28 cellular contexts compared by ENCODE assay signal in the genomic region with DNA sequence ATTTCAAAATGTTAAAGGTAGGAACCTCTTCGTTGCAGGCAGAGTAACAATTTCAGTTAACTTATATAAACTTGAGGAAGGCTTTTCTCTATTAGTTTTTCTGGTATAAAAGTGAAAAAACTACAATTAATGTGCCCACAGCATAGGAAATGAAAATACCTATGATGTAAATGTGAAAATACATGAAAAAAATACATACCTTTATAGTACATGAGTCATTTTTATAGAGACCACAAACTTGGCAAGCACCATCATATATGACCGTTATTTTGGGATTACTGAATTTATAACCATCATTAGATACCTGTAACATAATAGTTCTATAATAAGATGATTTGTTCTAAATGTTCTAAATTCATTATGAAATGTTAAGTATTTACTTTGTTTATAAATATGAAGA. TPM values are rescaled to one million over a fixed set of nuclear protein-coding genes. Genes with fewer than 3 reads are reported as not detected.
"Had no signal": no experiment of that assay in that cellular context is flagged by ENCODE, and none has a peak within 500 bp of the region (broad histone marks: within the 10 kb centered on the region; RNA-seq: fewer than 3 reads in every experiment).

No MANE protein-coding gene starts in this region.

- H3K9me3 ChIP-seq: ascending aorta, colonic mucosa, SJCRH30 had no signal

- H3K27ac Mint-ChIP-seq: activated CD4-positive, alpha-beta T cell treated with anti-CD3 and anti-CD28 coated beads, Interleukin-2, amount 10 ng/mL, durations not matched to agents 24 days and 14 days; activated CD8-positive, alpha-beta T cell treated with anti-CD3 and anti-CD28 coated beads, Interleukin-2, amount 10 ng/mL, durations not matched to agents 7 days and 5 days; activated naive CD4-positive, alpha-beta T cell treated with anti-CD3 and anti-CD28 coated beads, Interleukin-2, amount 50 U/mL, for 24 hours; activated naive CD8-positive, alpha-beta T cell treated with anti-CD3 and anti-CD28 coated beads, Interleukin-2, amount 10 ng/mL, durations not matched to agents 7 days and 5 days; activated T-cell treated with anti-CD3 and anti-CD28 coated beads, Interleukin-2, amount 50 U/mL, for 24 hours; activated T-helper 2 cell treated with anti-CD3 and anti-CD28 coated beads, Interferon-gamma antibody, Interleukin-2, Interleukin-4, amounts not matched to agents 10 μg/mL and 5 μg/mL and 100 μg/mL, durations not matched to agents 14 hours and 24 hours and 36 hours; T-helper 1 cell treated with Interleukin-12 subunit alpha and Interleukin-12 subunit beta and Interleukin-4 antibody, amounts not matched to agents 30 μg/mL and 1 μg/mL, for 36 hours; T-helper 2 cell treated with Interferon-gamma antibody and Interleukin-4, amounts not matched to agents 5 μg/mL and 100 μg/mL, for 36 hours had no signal

- H3K36me3 Mint-ChIP-seq: activated naive CD4-positive, alpha-beta T cell treated with anti-CD3 and anti-CD28 coated beads, Interleukin-2, amount 50 U/mL, for 24 hours; activated naive CD8-positive, alpha-beta T cell treated with anti-CD3 and anti-CD28 coated beads, Interleukin-2, amount 10 ng/mL, durations not matched to agents 7 days and 5 days had no signal

- H3K27ac ChIP-seq: ascending aorta, colonic mucosa, KMS-11, PC-9, RWPE1, SJCRH30, SK-N-MC had no signal

- H3K4me3 ChIP-seq: ascending aorta, colonic mucosa, PC-9, SJCRH30, SK-N-MC had no signal

- H3K4me3 Mint-ChIP-seq: activated CD4-positive, alpha-beta T cell treated with anti-CD3 and anti-CD28 coated beads, Interleukin-2, amount 10 ng/mL, durations not matched to agents 24 days and 14 days; activated CD8-positive, alpha-beta T cell treated with anti-CD3 and anti-CD28 coated beads, Interleukin-2, amount 10 ng/mL, durations not matched to agents 7 days and 5 days; activated naive CD4-positive, alpha-beta T cell treated with anti-CD3 and anti-CD28 coated beads, Interleukin-2, amount 50 U/mL, for 24 hours; activated naive CD8-positive, alpha-beta T cell treated with anti-CD3 and anti-CD28 coated beads, Interleukin-2, amount 10 ng/mL, durations not matched to agents 7 days and 5 days; activated T-cell treated with anti-CD3 and anti-CD28 coated beads, Interleukin-2, amount 50 U/mL, for 24 hours; T-helper 1 cell treated with Interleukin-12 subunit alpha and Interleukin-12 subunit beta and Interleukin-4 antibody, amounts not matched to agents 30 μg/mL and 1 μg/mL, for 36 hours; T-helper 2 cell treated with Interferon-gamma antibody and Interleukin-4, amounts not matched to agents 5 μg/mL and 100 μg/mL, for 36 hours had no signal

- H3K27me3 Mint-ChIP-seq: activated CD4-positive, alpha-beta T cell treated with anti-CD3 and anti-CD28 coated beads, Interleukin-2, amount 10 ng/mL, durations not matched to agents 24 days and 14 days; activated naive CD4-positive, alpha-beta T cell treated with anti-CD3 and anti-CD28 coated beads, Interleukin-2, amount 50 U/mL, for 24 hours; activated naive CD8-positive, alpha-beta T cell treated with anti-CD3 and anti-CD28 coated beads, Interleukin-2, amount 10 ng/mL, durations not matched to agents 7 days and 5 days had no signal

- H3K27me3 ChIP-seq: ascending aorta, colonic mucosa had no signal

- H3K4me1 ChIP-seq: ascending aorta, colonic mucosa, SJCRH30 had no signal

- ATAC-seq: activated CD8-positive, alpha-beta T cell treated with anti-CD3 and anti-CD28 coated beads, Interleukin-2, amount 10 ng/mL, durations not matched to agents 7 days and 5 days had no signal

- H3K36me3 ChIP-seq: ascending aorta, colonic mucosa, SJCRH30 had no signal

- DNase-seq: activated CD4-positive, alpha-beta T cell treated with anti-CD3 and anti-CD28 coated beads, Interleukin-2, amount 10 ng/mL, durations not matched to agents 24 days and 14 days; activated CD4-positive, alpha-beta T cell treated with anti-CD3 and anti-CD28 coated beads, Interleukin-2, amount 50 U/mL, for 4 hours; activated CD8-positive, alpha-beta T cell treated with anti-CD3 and anti-CD28 coated beads, Interleukin-2, amount 10 ng/mL, durations not matched to agents 7 days and 5 days; activated gamma-delta T cell; activated naive CD4-positive, alpha-beta T cell treated with Interleukin-2 at 50 U/mL for 16 hours; activated naive CD8-positive, alpha-beta T cell treated with anti-CD3 and anti-CD28 coated beads, Interleukin-2, amount 10 ng/mL, durations not matched to agents 7 days and 5 days; activated T-cell treated with anti-CD3 and anti-CD28 coated beads, Interleukin-2, amount 50 U/mL, for 24 hours; amygdala; central memory CD4-positive, alpha-beta T cell; colonic mucosa; NCI-H1105; NCI-H1417 treated with DMSO at 0.1 percent for 48 hours; NCI-H187 treated with DMSO at 0.1 percent for 48 hours; NCI-H2081; NCI-H345; NCI-H524 treated with DMSO at 0.1 percent for 48 hours; PC-9; SHP77; SJCRH30 had no signal

- H3K9me3 Mint-ChIP-seq: activated CD4-positive, alpha-beta T cell treated with anti-CD3 and anti-CD28 coated beads, Interleukin-2, amount 10 ng/mL, durations not matched to agents 24 days and 14 days; activated naive CD4-positive, alpha-beta T cell treated with anti-CD3 and anti-CD28 coated beads, Interleukin-2, amount 50 U/mL, for 24 hours; activated naive CD8-positive, alpha-beta T cell treated with anti-CD3 and anti-CD28 coated beads, Interleukin-2, amount 10 ng/mL, durations not matched to agents 7 days and 5 days; activated T-cell treated with anti-CD3 and anti-CD28 coated beads, Interleukin-2, amount 50 U/mL, for 24 hours; activated T-helper 2 cell treated with anti-CD3 and anti-CD28 coated beads, Interferon-gamma antibody, Interleukin-2, Interleukin-4, amounts not matched to agents 10 μg/mL and 5 μg/mL and 100 μg/mL, durations not matched to agents 14 hours and 24 hours and 36 hours; T-helper 1 cell treated with Interleukin-12 subunit alpha and Interleukin-12 subunit beta and Interleukin-4 antibody, amounts not matched to agents 30 μg/mL and 1 μg/mL, for 36 hours; T-helper 2 cell treated with Interferon-gamma antibody and Interleukin-4, amounts not matched to agents 5 μg/mL and 100 μg/mL, for 36 hours had no signal

- H3K4me1 Mint-ChIP-seq: activated CD4-positive, alpha-beta T cell treated with anti-CD3 and anti-CD28 coated beads, Interleukin-2, amount 10 ng/mL, durations not matched to agents 24 days and 14 days; activated naive CD4-positive, alpha-beta T cell treated with anti-CD3 and anti-CD28 coated beads, Interleukin-2, amount 50 U/mL, for 24 hours; activated naive CD8-positive, alpha-beta T cell treated with anti-CD3 and anti-CD28 coated beads, Interleukin-2, amount 10 ng/mL, durations not matched to agents 7 days and 5 days had no signal

RNA-seq across cellular contexts. Expression of a gene that starts 42.7 kb away (rescaled TPM):
- total RNA-seq: ascending aorta, chondrocyte, SJCRH30 had no signal
